ENCODE assay signal across 14 cellular contexts in the genomic region with DNA sequence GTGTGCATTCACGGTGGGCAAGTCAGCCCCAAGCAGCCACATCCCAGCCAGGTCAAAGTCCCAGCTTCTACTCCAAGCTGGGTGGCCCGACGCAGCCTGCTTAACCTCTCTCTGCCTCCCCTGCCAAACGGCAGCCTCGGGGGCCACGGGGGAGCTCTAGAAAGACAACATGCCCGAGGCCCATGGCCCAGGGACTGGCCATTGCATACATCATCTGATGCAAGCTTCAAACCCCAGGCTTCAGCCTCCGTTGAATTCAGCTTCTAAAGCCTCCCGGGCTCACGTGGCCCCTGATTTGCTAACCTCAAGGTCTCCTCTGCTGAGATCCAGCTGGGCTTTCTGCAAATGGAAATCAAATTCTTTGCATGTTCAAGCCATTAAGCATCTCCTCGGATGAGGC.
DNase-seq lines count a peak whose midpoint lies in the region; ATAC-seq and TF ChIP-seq lines count a peak whose summit lies in the region.
"Had no signal": no experiment of that assay in that cellular context is flagged by ENCODE, and none has a peak within 500 bp of the region (broad histone marks: within the 10 kb centered on the region; RNA-seq: fewer than 3 reads in every experiment).

No MANE protein-coding gene starts in this region.

- in situ Hi-C loops in astrocyte of the cerebellum (cut with HindIII; ENCODE audit: low sequenced_read_pairs): loop anchor here (5.0 kb wide), 2 partner anchors 58 to 67 kb away; no protein-coding TSS in a partner anchor

- DNase-seq in AG09319 (ENCODE audit: extremely low read depth, low read depth) (peak; percentile 22), astrocyte of the cerebellum (ENCODE audit: low read depth) (peak; percentile 48), heart right ventricle (no peak), omental fat pad (ENCODE audit: low spot score) (no peak), H4 (ENCODE audit: low spot score) (no peak), NCI-H774 (lab: John Stamatoyannopoulos, UW) (no peak)
- DNase-seq: cortex of kidney, NCI-H1436 treated with DMSO at 0.1 percent for 48 hours, T-helper 9 cell, trophoblast cell had no signal

- no peak for TF ChIP-seq CTCF in AG09319 (IDR thresholded peaks at IDR 0.05; ENCODE audit: low read depth, low read length)
- TF ChIP-seq CTCF in astrocyte of the cerebellum (IDR thresholded peaks at IDR 0.05; ENCODE audit: low read depth, low read length, missing control alignments): no peak
- no peak for TF ChIP-seq CTCF in heart right ventricle (IDR thresholded peaks at IDR 0.05)
- TF ChIP-seq CTCF in omental fat pad (IDR thresholded peaks at IDR 0.05): no peak

- 51 to 53% methylated on average over 11 of the region's 11 CpGs for WGBS in heart right ventricle, 2 donors

- peaks cover 22 to 58% (median 45%) of the 10 kb centered on the region in 9 donors for H3K4me1 ChIP-seq in heart right ventricle

- no peaks in the 10 kb centered on the region for H3K27me3 ChIP-seq in heart right ventricle
- H3K27me3 ChIP-seq: BLaER1 had no signal

- H3K9me3 ChIP-seq in heart right ventricle: peaks cover 0 to 4% (median 0%) of the 10 kb centered on the region in 11 donors
- H3K9me3 ChIP-seq: BLaER1, neutrophil had no signal

- peak overlapping the region; percentile 38 to 86 (median 79) for H3K27ac ChIP-seq in heart right ventricle
- H3K27ac ChIP-seq: neutrophil had no signal

- intact Hi-C loops in heart right ventricle (cut with DNase I): loop anchor here in 4 of 10 donors (5.0 to 10.0 kb wide), 5 partner anchors 62 to 330 kb away; a partner anchor contains a TSS

- ATAC-seq in heart right ventricle (peak in 5 of 8 donors; percentile 1 to 24 (median 4)), omental fat pad (ENCODE audit: low FRiP score) (peak; percentile 17), GM18858 (IDR thresholded peaks at IDR 0.05; ENCODE audit: unreplicated experiment) (no peak), GM21423 (IDR thresholded peaks at IDR 0.05; ENCODE audit: unreplicated experiment) (no peak)

- no peaks in the 10 kb centered on the region for H3K36me3 ChIP-seq in heart right ventricle
- H3K36me3 ChIP-seq: BLaER1, neutrophil had no signal

- H3K4me3 ChIP-seq in astrocyte of the cerebellum (ENCODE audit: low read depth, low read length) (no peak overlapping the region), heart right ventricle (peak overlapping the region in 1 of 10 donors; percentile 3)
- H3K4me3 ChIP-seq: BLaER1 had no signal

Comparison
In these comparisons a context has a peak if more than half of its experiments do, and no peak if none do; other contexts are left out.
1. DNase-seq: peak in AG09319 (single experiment) and astrocyte of the cerebellum (single experiment); none in heart right ventricle (0 of 2), omental fat pad (single experiment), H4 (single experiment) and NCI-H774 (single experiment).
2. ATAC-seq: peak in heart right ventricle (5 of 8) and omental fat pad (single experiment); none in GM18858 (single experiment) and GM21423 (single experiment).